ENCODE assay signal across 12 cellular contexts in the genomic region with DNA sequence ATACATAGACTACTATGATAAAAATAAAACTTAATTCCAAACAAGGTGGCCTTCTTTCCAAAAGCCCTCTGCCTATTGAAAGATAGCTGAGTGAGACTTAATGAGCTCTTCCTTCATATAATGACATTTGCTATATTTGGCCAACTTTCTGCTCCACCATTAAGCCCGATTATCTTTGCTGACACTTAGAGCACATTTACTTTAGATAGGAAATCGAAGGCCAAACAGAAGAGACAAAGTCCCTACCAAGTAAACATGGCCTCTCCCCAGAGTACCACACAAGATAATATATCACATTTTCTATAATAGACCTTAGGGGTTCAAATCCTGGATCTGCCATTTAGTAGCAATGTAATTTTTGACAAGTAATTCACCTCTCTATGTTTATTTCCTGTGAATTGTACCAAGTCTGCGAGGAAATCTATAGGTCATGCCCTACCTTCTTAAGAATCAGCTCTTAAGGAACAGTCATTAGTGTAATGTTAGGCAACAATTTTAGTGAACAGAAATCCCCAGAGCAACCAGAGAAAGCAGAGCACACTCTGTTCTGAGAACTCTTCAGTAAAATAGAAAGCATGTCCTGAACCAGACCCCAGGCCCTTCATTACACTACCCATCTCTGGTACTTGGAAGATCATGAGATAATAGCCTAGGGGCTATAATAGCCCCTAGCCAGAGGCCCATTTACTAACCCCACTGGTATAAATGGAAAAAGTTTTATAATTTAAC. TPM values are rescaled to one million over a fixed set of nuclear protein-coding genes. Genes with fewer than 3 reads are reported as not detected.
DNase-seq lines count a peak whose midpoint lies in the region; ATAC-seq, FAIRE-seq and TF ChIP-seq lines count a peak whose summit lies in the region.
"Had no signal": no experiment of that assay in that cellular context is flagged by ENCODE, and none has a peak within 500 bp of the region (broad histone marks: within the 10 kb centered on the region; RNA-seq: fewer than 3 reads in every experiment).

No MANE protein-coding gene starts in this region.

- TF ChIP-seq POLR2A in HepG2 (IDR thresholded peaks at IDR 0.05; ENCODE audit: insufficient read depth in 1 of 2, low read depth in 2 of 2, low read length in 2 of 2) = no peak
- TF ChIP-seq POLR2A in right lobe of liver (IDR thresholded peaks at IDR 0.05) = no peak
- no peak for TF ChIP-seq POLR2A in suprapubic skin (IDR thresholded peaks at IDR 0.05)

- no peaks in the 10 kb centered on the region for H3K36me3 ChIP-seq in HepG2 (replicated peaks in 1 of 2; ENCODE audit: control insufficient read depth in 1 of 2, insufficient read depth in 2 of 2, low read length in 2 of 2)
- no peaks in the 10 kb centered on the region for H3K36me3 ChIP-seq in right lobe of liver
- H3K36me3 ChIP-seq in MM.1S (replicated peaks; ENCODE audit: insufficient read depth, low read length) = no peaks in the 10 kb centered on the region
- no peaks in the 10 kb centered on the region for H3K36me3 ChIP-seq in suprapubic skin
- H3K36me3 ChIP-seq: sigmoid colon, vagina had no signal

- H3K27ac Mint-ChIP-seq in activated naive CD8-positive, alpha-beta T cell treated with anti-CD3 and anti-CD28 coated beads, Interleukin-2, amount 50 U/mL, for 24 hours = no peak overlapping the region
- H3K27ac Mint-ChIP-seq: CD14-positive monocyte had no signal

- no peaks in the 10 kb centered on the region for H3K36me3 Mint-ChIP-seq in activated naive CD8-positive, alpha-beta T cell treated with anti-CD3 and anti-CD28 coated beads, Interleukin-2, amount 50 U/mL, for 24 hours (ENCODE audit: low read depth)
- H3K36me3 Mint-ChIP-seq: CD14-positive monocyte had no signal

- H3K4me1 ChIP-seq in HepG2 (ENCODE audit: insufficient read depth, low read length) (peaks cover 29% of the 10 kb centered on the region), right lobe of liver (no peaks in the 10 kb centered on the region), MM.1S (ENCODE audit: low read length) (peaks cover 15% of the 10 kb centered on the region), suprapubic skin (no peaks in the 10 kb centered on the region)
- H3K4me1 ChIP-seq: sigmoid colon, vagina had no signal

- no peak for TF ChIP-seq RAD21 in HepG2 (CRISPR knock-in tag; IDR thresholded peaks at IDR 0.05)

- H3K79me2 ChIP-seq in HepG2 (ENCODE audit: insufficient read depth, low read length) (peaks cover 3% of the 10 kb centered on the region), MM.1S (ENCODE audit: low read length) (peaks cover 22% of the 10 kb centered on the region)

- POLR2A ChIA-PET in HepG2 (lab: Yijun Ruan, JAX) = interaction anchor here (1.1 to 1.3 kb wide), 2 partner anchors 15 to 28 kb away, joined by 6 read pairs; no protein-coding TSS in a partner anchor

- WGBS in HepG2 (ENCODE audit: low lambda C conversion rate) = 24% methylated on average over 3 of the region's 3 CpGs
- 20% methylated on average over 3 of the region's 3 CpGs for WGBS in right lobe of liver (ENCODE audit: insufficient coverage, low coverage, low lambda C conversion rate, missing lambda C conversion rate)
- WGBS in suprapubic skin = 88% methylated on average over 3 of the region's 3 CpGs

- intact Hi-C loops in HepG2 (cut with micrococcal nuclease; ENCODE audit: unreplicated experiment) (no loop called here), right lobe of liver (cut with DNase I) (no loop called here)

- H3K4me2 ChIP-seq in HepG2 (ENCODE audit: low read depth, low read length) (peak overlapping the region; percentile 62), MM.1S (ENCODE audit: low read depth, low read length) (peak overlapping the region; percentile 70)

- H3K27ac ChIP-seq in HepG2 (ENCODE audit: extremely low read length, insufficient read depth, low read length) (peak overlapping the region; percentile 11), right lobe of liver (no peak overlapping the region), MM.1S (ENCODE audit: low read length) (no peak overlapping the region; the same call in 1 of the 2 replicates), suprapubic skin (no peak overlapping the region)
- H3K27ac ChIP-seq: sigmoid colon, vagina had no signal

- DNase-seq in HepG2 (ENCODE audit: low spot score) (peak; percentile 11), right lobe of liver (no peak), MM.1S (no peak), suprapubic skin (ENCODE audit: low spot score in 2 of 2) (no peak), hippocampal formation (lab: John Stamatoyannopoulos, UW) (no peak)
- DNase-seq in activated naive CD8-positive, alpha-beta T cell treated with anti-CD3 and anti-CD28 coated beads, Interleukin-2, amount 50 U/mL, for 24 hours = no peak
- DNase-seq: dermis blood vessel endothelial cell, sigmoid colon had no signal

- H3K4me3 Mint-ChIP-seq in activated naive CD8-positive, alpha-beta T cell treated with anti-CD3 and anti-CD28 coated beads, Interleukin-2, amount 50 U/mL, for 24 hours = peak overlapping the region; percentile 84

- peak; percentile 15 for FAIRE-seq in HepG2 (lab: Jason Lieb, UNC)

- H3K4me3 ChIP-seq in HepG2 (replicated peaks in 1 of 3; ENCODE audit: insufficient read depth in 1 of 3, low read depth in 2 of 3, low read length in 3 of 3) = peak overlapping the region in 2 of 3 experiments; percentile 51 to 64; a peak in 1 of 6 replicates
- no peak overlapping the region for H3K4me3 ChIP-seq in right lobe of liver
- H3K4me3 ChIP-seq in MM.1S (ENCODE audit: low read length) = peak overlapping the region; percentile 76
- peak overlapping the region; percentile 42 for H3K4me3 ChIP-seq in suprapubic skin

- no peaks in the 10 kb centered on the region for H3F3A ChIP-seq in MM.1S (ENCODE audit: insufficient read depth, low read length)

- TF ChIP-seq EP300 in HepG2 (IDR thresholded peaks at IDR 0.05; ENCODE audit: low read depth in 2 of 2, low read length in 2 of 2) = peak in 1 of 2 experiments; percentile 57; a peak in 1 of 4 replicates
- no peak for TF ChIP-seq EP300 in HepG2 (CRISPR knock-in tag; IDR thresholded peaks at IDR 0.05; ENCODE audit: borderline replicate concordance)
- no peak for TF ChIP-seq EP300 in suprapubic skin (IDR thresholded peaks at IDR 0.05)

- CTCF ChIA-PET in HepG2 (lab: Yijun Ruan, JAX; ENCODE audit: low intra/inter-chr PET ratio, low total read pairs) = no interaction called here

- H3K9ac ChIP-seq in HepG2 (ENCODE audit: insufficient read depth, low read depth, low read length) (no peak overlapping the region), MM.1S (ENCODE audit: low read length) (peak overlapping the region; percentile 67; the same call in 1 of the 2 replicates)

- no peaks in the 10 kb centered on the region for H3K27me3 Mint-ChIP-seq in activated naive CD8-positive, alpha-beta T cell treated with anti-CD3 and anti-CD28 coated beads, Interleukin-2, amount 50 U/mL, for 24 hours

- peaks cover 8% of the 10 kb centered on the region for H3K4me1 Mint-ChIP-seq in activated naive CD8-positive, alpha-beta T cell treated with anti-CD3 and anti-CD28 coated beads, Interleukin-2, amount 50 U/mL, for 24 hours
- H3K4me1 Mint-ChIP-seq: CD14-positive monocyte had no signal

- no peaks in the 10 kb centered on the region; a peak in 1 of 5 replicates for H3K27me3 ChIP-seq in HepG2 (ENCODE audit: control insufficient read depth in 1 of 2, insufficient read depth in 2 of 2, low read length in 2 of 2)
- no peaks in the 10 kb centered on the region for H3K27me3 ChIP-seq in right lobe of liver
- H3K27me3 ChIP-seq in MM.1S (replicated peaks; ENCODE audit: insufficient read depth, low read length) = no peaks in the 10 kb centered on the region
- peaks cover 11% of the 10 kb centered on the region for H3K27me3 ChIP-seq in suprapubic skin
- H3K27me3 ChIP-seq: vagina had no signal

- H3K9me3 ChIP-seq in HepG2 (ENCODE audit: low read length) = no peaks in the 10 kb centered on the region
- H3K9me3 ChIP-seq in right lobe of liver = no peaks in the 10 kb centered on the region
- no peaks in the 10 kb centered on the region for H3K9me3 ChIP-seq in MM.1S (replicated peaks; ENCODE audit: insufficient read depth, low read length)
- no peaks in the 10 kb centered on the region for H3K9me3 ChIP-seq in suprapubic skin
- H3K9me3 ChIP-seq: sigmoid colon, vagina had no signal

- no peaks in the 10 kb centered on the region for H3K9me3 Mint-ChIP-seq in activated naive CD8-positive, alpha-beta T cell treated with anti-CD3 and anti-CD28 coated beads, Interleukin-2, amount 50 U/mL, for 24 hours

- no TSS peak for BruUV-seq in HepG2 (replicated peaks; lab: Mats Ljungman, UMichigan)

- H2AFZ ChIP-seq in HepG2 (ENCODE audit: low read length) (no peak overlapping the region), MM.1S (ENCODE audit: low read length) (peak overlapping the region; percentile 74)

- peak; percentile 54; the same call in 1 of the 3 replicates for ATAC-seq in HepG2
- ATAC-seq in right lobe of liver = no peak
- peak; percentile 33 for ATAC-seq in activated naive CD8-positive, alpha-beta T cell treated with anti-CD3 and anti-CD28 coated beads, Interleukin-2, amount 50 U/mL, for 24 hours
- ATAC-seq in GM21576 (IDR thresholded peaks at IDR 0.05; ENCODE audit: unreplicated experiment) = no peak
- ATAC-seq in HG02852 (IDR thresholded peaks at IDR 0.05; ENCODE audit: unreplicated experiment) = no peak

- in situ Hi-C loops in HepG2 (cut with HindIII; ENCODE audit: extremely low pct_ligation_motif_present, low pct_unique_long_range_greater_than_20kb) = no loop called here

- no peaks in the 10 kb centered on the region for H3K9me2 ChIP-seq in MM.1S (replicated peaks; ENCODE audit: insufficient read depth, low read length)

- TF ChIP-seq CTCF in HepG2 (CRISPR knock-in tag; IDR thresholded peaks at IDR 0.05) (no peak), right lobe of liver (IDR thresholded peaks at IDR 0.05) (no peak), MM.1S (IDR thresholded peaks at IDR 0.05; ENCODE audit: low read length) (no peak), suprapubic skin (IDR thresholded peaks at IDR 0.05) (no peak)

- H4K20me1 ChIP-seq in HepG2 (ENCODE audit: insufficient read depth, low read length) (no peaks in the 10 kb centered on the region), MM.1S (ENCODE audit: insufficient read depth, low read length) (no peaks in the 10 kb centered on the region)

RNA-seq across cellular contexts. Expression of gene COA6, which starts 17.3 kb away (rescaled TPM):
- total RNA-seq in HepG2 (2016; rRNA removed; fragmentation: Illumina TruSeq; extraction: Trizol) = 104 and 158 TPM in 2 replicates
- total RNA-seq in HepG2 (2016; cell fraction: cytosol; rRNA removed; fragmentation: Illumina TruSeq; extraction: Trizol; ENCODE audit: low read depth) = 65.3 and 66.5 TPM in 2 replicates
- 117 and 175 TPM in 2 replicates for total RNA-seq in HepG2 (2016; cell fraction: insoluble cytoplasmic fraction; rRNA removed; fragmentation: Illumina TruSeq; extraction: Trizol)
- total RNA-seq in HepG2 (2016; cell fraction: membrane; rRNA removed; fragmentation: Illumina TruSeq; extraction: Trizol) = 73.2 and 76.4 TPM in 2 replicates
- total RNA-seq in HepG2 (2016; cell fraction: nucleus; rRNA removed; fragmentation: Illumina TruSeq; extraction: Trizol) = 44.6 and 50.4 TPM in 2 replicates
- 29.1 and 32.4 TPM in 2 replicates for polyA plus RNA-seq in HepG2 (2011; rRNA removed)
- polyA plus RNA-seq in HepG2 (2011; cell fraction: cytosol; rRNA removed) = 37.1 and 37.6 TPM in 2 replicates
- 12.7 and 13.3 TPM in 2 replicates for polyA plus RNA-seq in HepG2 (2011; cell fraction: nucleus; rRNA removed)
- polyA plus RNA-seq in HepG2 (2012) = 49.6 and 68.8 TPM in 2 replicates
- 84.3 and 106 TPM in 2 replicates for polyA plus RNA-seq in HepG2 (2016; cell fraction: cytosol; fragmentation: Illumina TruSeq; extraction: Trizol; ENCODE audit: low read depth)
- 196 and 215 TPM in 2 replicates for polyA plus RNA-seq in HepG2 (2016; cell fraction: insoluble cytoplasmic fraction; fragmentation: Illumina TruSeq; extraction: Trizol; ENCODE audit: low read depth)
- 84.2 and 92.6 TPM in 2 replicates for polyA plus RNA-seq in HepG2 (2016; cell fraction: membrane; fragmentation: Illumina TruSeq; extraction: Trizol; ENCODE audit: low read depth)
- polyA plus RNA-seq in HepG2 (2016; cell fraction: nucleus; fragmentation: Illumina TruSeq; extraction: Trizol; ENCODE audit: insufficient read depth, low read depth) = 92.2 and 92.5 TPM in 2 replicates
- 12.7 and 15.1 TPM in 2 replicates for polyA minus RNA-seq in HepG2 (2011; rRNA and poly(A)+ RNA removed; ENCODE audit: low replicate concordance)
- 16.5 and 16.7 TPM in 2 replicates for polyA minus RNA-seq in HepG2 (2011; cell fraction: cytosol; rRNA and poly(A)+ RNA removed)
- 12.4 and 16.9 TPM in 2 replicates for polyA minus RNA-seq in HepG2 (2011; cell fraction: nucleus; rRNA and poly(A)+ RNA removed)
- total RNA-seq in right lobe of liver = 10 to 100 TPM; 12.8 to 29.3 (median 16.2) TPM
- total RNA-seq in suprapubic skin = 10 to 100 TPM in 3 of 4 donors, 1 to 10 TPM in 1; 8.6 to 21.4 (median 16.3) TPM

Comparison
In these comparisons a context has a peak if more than half of its experiments do, and no peak if none do; other contexts are left out.
1. ATAC-seq: peak in HepG2 (single experiment) and activated naive CD8-positive, alpha-beta T cell treated with anti-CD3 and anti-CD28 coated beads, Interleukin-2, amount 50 U/mL, for 24 hours (single experiment); none in right lobe of liver (0 of 4), GM21576 (single experiment) and HG02852 (single experiment).
2. H3K4me3 ChIP-seq: peak in HepG2 (2 of 3), MM.1S (single experiment) and suprapubic skin (single experiment); none in right lobe of liver (0 of 3).